In genomic region chr17:74986206-74986576, GRCh38 we compare ENCODE assay signal across 19 cellular contexts. TPM values are rescaled to one million over a fixed set of nuclear protein-coding genes. Genes with fewer than 3 reads are reported as not detected.
"Had no signal": no experiment of that assay in that cellular context is flagged by ENCODE, and none has a peak within 500 bp of the region (broad histone marks: within the 10 kb centered on the region; RNA-seq: fewer than 3 reads in every experiment).

No MANE protein-coding gene starts in this region.

- DNase-seq: dermis blood vessel endothelial cell; esophagus squamous epithelium; kidney; left cardiac atrium; left ventricle myocardium inferior; lower lobe of right lung; natural killer cell; nucleus accumbens; ovary; sigmoid colon; stimulated activated naive CD4-positive, alpha-beta T cell had no signal

- H3K9ac ChIP-seq: neural progenitor cell had no signal

- H3K36me3 ChIP-seq: esophagus squamous epithelium, gastroesophageal sphincter, left ventricle myocardium inferior, lower lobe of right lung, neural progenitor cell, ovary, right atrium auricular region, sigmoid colon had no signal

- H3K4me3 ChIP-seq: ovary had no signal

- H3K27ac ChIP-seq: neural progenitor cell, ovary had no signal

- ATAC-seq: gastroesophageal sphincter, left cardiac atrium, lower lobe of right lung, natural killer cell had no signal

- H3K9me3 ChIP-seq: esophagus squamous epithelium, gastroesophageal sphincter, left ventricle myocardium inferior, lower lobe of right lung, ovary, right atrium auricular region, sigmoid colon had no signal

- H3K27me3 ChIP-seq: esophagus squamous epithelium, gastroesophageal sphincter, neural progenitor cell, ovary, right atrium auricular region, sigmoid colon had no signal

RNA-seq across cellular contexts. Expression of gene OTOP3, which starts 50.5 kb away (rescaled TPM):
- total RNA-seq: dermis blood vessel endothelial cell, epithelial cell of proximal tubule, kidney, left cardiac atrium, left ventricle myocardium inferior, lower lobe of right lung, mesothelial cell of epicardium, mucosa of gallbladder, myocyte, natural killer cell, ovary, posterior vena cava, right atrium auricular region, sigmoid colon had no signal
